Comparison of ENCODE assay signal across 33 cellular contexts in genomic region chr5:140381351-140381750, GRCh38. TPM values are rescaled to one million over a fixed set of nuclear protein-coding genes. Genes with fewer than 3 reads are reported as not detected.
"Had no signal": no experiment of that assay in that cellular context is flagged by ENCODE, and none has a peak within 500 bp of the region (broad histone marks: within the 10 kb centered on the region; RNA-seq: fewer than 3 reads in every experiment).

No MANE protein-coding gene starts in this region.

- H3K27me3 Mint-ChIP-seq: activated B cell treated with CpG ODN at 0.5 μM for 24 hours; activated CD4-positive, alpha-beta memory T cell treated with anti-CD3 and anti-CD28 coated beads for 36 hours; activated CD4-positive, alpha-beta T cell treated with anti-CD3 and anti-CD28 coated beads, Interleukin-2, amount 10 ng/mL, durations not matched to agents 24 days and 14 days; activated CD8-positive, alpha-beta T cell treated with anti-CD3 and anti-CD28 coated beads for 36 hours; activated naive CD8-positive, alpha-beta T cell treated with anti-CD3 and anti-CD28 coated beads for 36 hours; activated T-cell treated with anti-CD3 and anti-CD28 coated beads, Interleukin-2, amount 50 U/mL, for 24 hours had no signal

- DNase-seq: activated B cell treated with CpG ODN at 0.5 μM for 24 hours; activated CD4-positive, alpha-beta T cell treated with anti-CD3 and anti-CD28 coated beads for 4 hours; activated CD4-positive, alpha-beta T cell treated with anti-CD3 and anti-CD28 coated beads, Interleukin-2, amount 10 ng/mL, durations not matched to agents 24 days and 14 days; activated CD4-positive, alpha-beta T cell treated with anti-CD3 and anti-CD28 coated beads, Interleukin-2, amount 50 U/mL, for 1 hour; activated CD4-positive, alpha-beta T cell treated with anti-CD3 and anti-CD28 coated beads, Interleukin-2, amount 50 U/mL, for 4 hours; activated CD4-positive, CD25-positive, alpha-beta regulatory T cell treated with anti-CD3 and anti-CD28 coated beads, Interleukin-2, amount 50 U/mL, for 72 hours; activated CD8-positive, alpha-beta memory T cell treated with anti-CD3 and anti-CD28 coated beads, Interleukin-2, amount 50 U/mL, for 48 hours; activated effector memory CD4-positive, alpha-beta T cell treated with anti-CD3 and anti-CD28 coated beads, Interleukin-2, amount 50 U/mL, for 16 hours; activated gamma-delta T cell treated with Interleukin-2 at 50 U/mL for 16 hours; activated naive CD4-positive, alpha-beta T cell; activated naive CD4-positive, alpha-beta T cell treated with anti-CD3 and anti-CD28 coated beads, Interleukin-2, amount 50 U/mL, for 16 hours; activated naive CD8-positive, alpha-beta T cell treated with anti-CD3 and anti-CD28 coated beads for 36 hours; activated T-cell treated with anti-CD3 and anti-CD28 coated beads, Interleukin-2, amount 50 U/mL, for 24 hours; amniotic stem cell; aorta; body of pancreas; central memory CD4-positive, alpha-beta T cell; T-helper 1 cell; T-helper 2 cell; T-helper 9 cell had no signal

- H3K4me3 Mint-ChIP-seq: activated B cell treated with CpG ODN at 0.5 μM for 24 hours; activated CD4-positive, alpha-beta memory T cell treated with anti-CD3 and anti-CD28 coated beads for 36 hours; activated CD4-positive, alpha-beta T cell treated with anti-CD3 and anti-CD28 coated beads, Interleukin-2, amount 10 ng/mL, durations not matched to agents 24 days and 14 days; activated CD8-positive, alpha-beta T cell treated with anti-CD3 and anti-CD28 coated beads for 36 hours; activated naive CD4-positive, alpha-beta T cell treated with anti-CD3 and anti-CD28 coated beads for 36 hours; activated naive CD8-positive, alpha-beta T cell treated with anti-CD3 and anti-CD28 coated beads for 36 hours; activated T-cell treated with anti-CD3 and anti-CD28 coated beads, Interleukin-2, amount 50 U/mL, for 24 hours; T-helper 1 cell treated with Interleukin-12 subunit alpha and Interleukin-12 subunit beta and Interleukin-4 antibody, amounts not matched to agents 30 μg/mL and 1 μg/mL, for 36 hours; T-helper 2 cell treated with Interferon-gamma antibody and Interleukin-4, amounts not matched to agents 5 μg/mL and 100 μg/mL, for 36 hours had no signal

- H3K36me3 Mint-ChIP-seq: activated CD4-positive, alpha-beta memory T cell treated with anti-CD3 and anti-CD28 coated beads for 36 hours; activated naive CD4-positive, alpha-beta T cell treated with anti-CD3 and anti-CD28 coated beads, Interleukin-2, amount 50 U/mL, for 72 hours; activated naive CD8-positive, alpha-beta T cell treated with anti-CD3 and anti-CD28 coated beads for 36 hours had no signal

- H3K27ac Mint-ChIP-seq: activated B cell treated with CpG ODN at 0.5 μM for 24 hours; activated CD4-positive, alpha-beta memory T cell treated with anti-CD3 and anti-CD28 coated beads for 36 hours; activated CD8-positive, alpha-beta T cell treated with anti-CD3 and anti-CD28 coated beads for 36 hours; activated naive CD8-positive, alpha-beta T cell treated with anti-CD3 and anti-CD28 coated beads for 36 hours; T-helper 1 cell treated with Interleukin-12 subunit alpha and Interleukin-12 subunit beta and Interleukin-4 antibody, amounts not matched to agents 30 μg/mL and 1 μg/mL, for 36 hours; T-helper 2 cell treated with Interferon-gamma antibody and Interleukin-4, amounts not matched to agents 5 μg/mL and 100 μg/mL, for 36 hours had no signal

- H3K4me1 ChIP-seq: adrenal gland, body of pancreas had no signal

- H3K4me3 ChIP-seq: adrenal gland, body of pancreas, cardiac muscle cell had no signal

- H3K9me3 Mint-ChIP-seq: activated B cell treated with CpG ODN at 0.5 μM for 24 hours; activated naive CD4-positive, alpha-beta T cell treated with anti-CD3 and anti-CD28 coated beads, Interleukin-2, amount 50 U/mL, for 72 hours; activated naive CD8-positive, alpha-beta T cell treated with anti-CD3 and anti-CD28 coated beads for 36 hours; activated T-cell treated with anti-CD3 and anti-CD28 coated beads, Interleukin-2, amount 50 U/mL, for 24 hours; T-helper 1 cell treated with Interleukin-12 subunit alpha and Interleukin-12 subunit beta and Interleukin-4 antibody, amounts not matched to agents 30 μg/mL and 1 μg/mL, for 36 hours; T-helper 2 cell treated with Interferon-gamma antibody and Interleukin-4, amounts not matched to agents 5 μg/mL and 100 μg/mL, for 36 hours had no signal

- ATAC-seq: body of pancreas had no signal

- H3K9me3 ChIP-seq: adrenal gland, body of pancreas had no signal

- H3K4me1 Mint-ChIP-seq: activated B cell treated with CpG ODN at 0.5 μM for 24 hours had no signal

- FAIRE-seq: astrocyte, bronchial epithelial cell, TTC549 had no signal

- H3K27me3 ChIP-seq: adrenal gland, body of pancreas, cardiac muscle cell had no signal

- H3K36me3 ChIP-seq: adrenal gland, cardiac muscle cell had no signal

- H3K27ac ChIP-seq: adrenal gland, body of pancreas, cardiac muscle cell, VCaP had no signal

RNA-seq across cellular contexts. Expression of gene SLC4A9, which starts 21.4 kb away (rescaled TPM):
- total RNA-seq: activated B cell treated with CpG ODN at 0.5 μM for 24 hours; activated CD4-positive, alpha-beta T cell treated with anti-CD3 and anti-CD28 coated beads, Interleukin-2, amount 10 ng/mL, durations not matched to agents 24 days and 14 days; activated CD8-positive, alpha-beta memory T cell treated with anti-CD3 and anti-CD28 coated beads for 36 hours; activated naive CD8-positive, alpha-beta T cell treated with anti-CD3 and anti-CD28 coated beads for 36 hours; adrenal gland; aorta; body of pancreas; bronchial epithelial cell; cardiac muscle cell had no signal
- polyA plus RNA-seq: aorta, cardiac muscle cell had no signal
